ENCODE assay signal across 18 cellular contexts in genomic region chr21:45897191-45898027, GRCh38.
DNase-seq lines count a peak whose midpoint lies in the region; ATAC-seq and TF ChIP-seq lines count a peak whose summit lies in the region.
"Had no signal": no experiment of that assay in that cellular context is flagged by ENCODE, and none has a peak within 500 bp of the region (broad histone marks: within the 10 kb centered on the region; RNA-seq: fewer than 3 reads in every experiment).

No MANE protein-coding gene starts in this region.

- no peak overlapping the region for H3K4me2 ChIP-seq in neuronal stem cell (ENCODE audit: insufficient read depth, low read length, poor library complexity, severe bottlenecking)
- H3K4me2 ChIP-seq: BLaER1 had no signal

- TF ChIP-seq POLR2A in suprapubic skin (IDR thresholded peaks at IDR 0.05) = no peak

- H3K27me3 ChIP-seq in right cardiac atrium (ENCODE audit: control insufficient read depth, insufficient read depth) (no peaks in the 10 kb centered on the region), neuronal stem cell (ENCODE audit: control insufficient read depth in 3 of 3, insufficient read depth in 3 of 3, low read depth in 1 of 3, low read length in 3 of 3) (peaks cover 0 to 27% (median 0%) of the 10 kb centered on the region in 3 experiments), suprapubic skin (peaks cover 8% of the 10 kb centered on the region)
- H3K27me3 ChIP-seq: BLaER1 had no signal

- H3K27me3 Mint-ChIP-seq in chondrocyte (ENCODE audit: low read depth) = peaks cover 2% of the 10 kb centered on the region
- H3K27me3 Mint-ChIP-seq: CD4-positive, CD25-positive, alpha-beta regulatory T cell had no signal

- peak overlapping the region; percentile 32 for H3K14ac ChIP-seq in neuronal stem cell (ENCODE audit: low read length)

- H3K36me3 ChIP-seq in neuronal stem cell (replicated peaks in 1 of 2; ENCODE audit: control insufficient read depth in 2 of 2, insufficient read depth in 2 of 2, low read length in 2 of 2) (no peaks in the 10 kb centered on the region), suprapubic skin (no peaks in the 10 kb centered on the region)

- H3K36me3 Mint-ChIP-seq in chondrocyte (ENCODE audit: low read depth) = peaks cover 2% of the 10 kb centered on the region

- DNase-seq in right cardiac atrium (peak in 2 of 3 donors; percentile 19 to 27), cardiac septum (ENCODE audit: low spot score) (no peak), chondrocyte (ENCODE audit: low spot score) (peak; percentile 79), neuronal stem cell (ENCODE audit: low spot score) (no peak), RPMI8226 (no peak), DMS79 (lab: John Stamatoyannopoulos, UW) (no peak), suprapubic skin (ENCODE audit: low spot score in 2 of 2) (no peak)
- DNase-seq in activated T-cell treated with anti-CD3 and anti-CD28 coated beads, Interleukin-2, amount 50 U/mL, for 48 hours = no peak
- DNase-seq: CD4-positive, CD25-positive, alpha-beta regulatory T cell; NCI-H1048; NCI-H1417; NCI-H1694; NCI-H2029 treated with DMSO at 0.1 percent for 48 hours; NCI-H2227 treated with DMSO at 0.1 percent for 48 hours; NCI-H526 treated with DMSO at 0.1 percent for 48 hours; SIG-M5 had no signal

- H2BK12ac ChIP-seq in neuronal stem cell (ENCODE audit: low read length) = peak overlapping the region; percentile 70

- H2BK120ac ChIP-seq in neuronal stem cell (ENCODE audit: low read depth, low read length) = no peak overlapping the region

- ATAC-seq in right cardiac atrium = no peak

- 87% methylated on average over 25 of the region's 25 CpGs for WGBS in right cardiac atrium
- no CpG with 5 or more reads among the region's 25 CpGs for WGBS in neuronal stem cell (ENCODE audit: extremely low coverage in 2 of 2, insufficient read length in 2 of 2, insufficient replicate concordance in 1 of 2), 2 donors
- WGBS in suprapubic skin = 76% methylated on average over 23 of the region's 25 CpGs

- H3K4me1 Mint-ChIP-seq in chondrocyte (ENCODE audit: low read depth) = peaks cover 7% of the 10 kb centered on the region

- H3K27ac ChIP-seq in right cardiac atrium (ENCODE audit: low read length) (no peak overlapping the region), neuronal stem cell (replicated peaks; ENCODE audit: low read length) (no peak overlapping the region), suprapubic skin (no peak overlapping the region)
- H3K27ac ChIP-seq: BLaER1, SK-N-MC had no signal

- H3K9me3 Mint-ChIP-seq in chondrocyte (ENCODE audit: low read depth) = no peaks in the 10 kb centered on the region
- H3K9me3 Mint-ChIP-seq: CD4-positive, CD25-positive, alpha-beta regulatory T cell had no signal

- H2BK5ac ChIP-seq in neuronal stem cell (ENCODE audit: low read length) = no peak overlapping the region

- TF ChIP-seq CTCF in chondrocyte (IDR thresholded peaks at IDR 0.05) (no peak), suprapubic skin (IDR thresholded peaks at IDR 0.05) (no peak)

- no peak overlapping the region for H3K27ac Mint-ChIP-seq in chondrocyte (ENCODE audit: unreplicated experiment)
- H3K27ac Mint-ChIP-seq: CD4-positive, CD25-positive, alpha-beta regulatory T cell had no signal

- H3K4me3 ChIP-seq in right cardiac atrium (ENCODE audit: low read length) (no peak overlapping the region), neuronal stem cell (ENCODE audit: low read length in 2 of 2) (no peak overlapping the region), suprapubic skin (no peak overlapping the region)
- H3K4me3 ChIP-seq: BLaER1, SK-N-MC had no signal

- no peak overlapping the region for H2BK15ac ChIP-seq in neuronal stem cell (ENCODE audit: low read length)

- H2AFZ ChIP-seq in neuronal stem cell (ENCODE audit: low read length) = no peak overlapping the region

- peak overlapping the region; percentile 89 for H3K4ac ChIP-seq in neuronal stem cell (ENCODE audit: low read length)

- no peak overlapping the region for H4K91ac ChIP-seq in neuronal stem cell (ENCODE audit: low read depth, low read length, poor library complexity)

- H3K4me3 Mint-ChIP-seq in chondrocyte (ENCODE audit: unreplicated experiment) = no peak overlapping the region
- H3K4me3 Mint-ChIP-seq: CD4-positive, CD25-positive, alpha-beta regulatory T cell had no signal

- no peak for TF ChIP-seq EP300 in suprapubic skin (IDR thresholded peaks at IDR 0.05)

- no peaks in the 10 kb centered on the region for H3K79me1 ChIP-seq in neuronal stem cell (ENCODE audit: low read depth, low read length)

- peak overlapping the region; percentile 39 for H3K9ac ChIP-seq in neuronal stem cell (ENCODE audit: low read depth, low read length, poor library complexity)
- H3K9ac ChIP-seq: BLaER1 had no signal

- H3K23ac ChIP-seq in neuronal stem cell (ENCODE audit: low read depth, low read length, poor library complexity) = peak overlapping the region; percentile 89

- intact Hi-C loops in right cardiac atrium (cut with DNase I) = no loop called here
- intact Hi-C loops in cardiac septum (cut with DNase I) = no loop called here

- H3K4me1 ChIP-seq in right cardiac atrium (ENCODE audit: control insufficient read depth, insufficient read depth, low read length) = no peaks in the 10 kb centered on the region
- peaks cover 0 to 12% of the 10 kb centered on the region in 2 donors for H3K4me1 ChIP-seq in neuronal stem cell (ENCODE audit: control insufficient read depth in 2 of 2, insufficient read depth in 1 of 2, low read depth in 1 of 2, low read length in 2 of 2)
- peaks cover 18% of the 10 kb centered on the region for H3K4me1 ChIP-seq in suprapubic skin

- peak overlapping the region; percentile 93 for H2AK5ac ChIP-seq in neuronal stem cell (ENCODE audit: low read depth, low read length)

- no peaks in the 10 kb centered on the region for H3K9me3 ChIP-seq in right cardiac atrium (ENCODE audit: control insufficient read depth, low read length)
- H3K9me3 ChIP-seq in neuronal stem cell (replicated peaks in 1 of 2; ENCODE audit: control insufficient read depth in 2 of 2, insufficient read depth in 1 of 2, low read depth in 1 of 2, low read length in 2 of 2) = no peaks in the 10 kb centered on the region
- no peaks in the 10 kb centered on the region for H3K9me3 ChIP-seq in suprapubic skin
- H3K9me3 ChIP-seq: BLaER1 had no signal

- H3K18ac ChIP-seq in neuronal stem cell (ENCODE audit: low read length) = peak overlapping the region; percentile 73

- H4K8ac ChIP-seq in neuronal stem cell (ENCODE audit: low read depth, low read length) = peak overlapping the region; percentile 76

Comparison
In these comparisons a context has a peak if more than half of its experiments do, and no peak if none do; other contexts are left out.
1. DNase-seq: peak in right cardiac atrium (2 of 3) and chondrocyte (single experiment); none in cardiac septum (single experiment), neuronal stem cell (single experiment), RPMI8226 (single experiment), DMS79 (single experiment), suprapubic skin (0 of 2) and activated T-cell treated with anti-CD3 and anti-CD28 coated beads, Interleukin-2, amount 50 U/mL, for 48 hours (0 of 2).